In the genomic region with DNA sequence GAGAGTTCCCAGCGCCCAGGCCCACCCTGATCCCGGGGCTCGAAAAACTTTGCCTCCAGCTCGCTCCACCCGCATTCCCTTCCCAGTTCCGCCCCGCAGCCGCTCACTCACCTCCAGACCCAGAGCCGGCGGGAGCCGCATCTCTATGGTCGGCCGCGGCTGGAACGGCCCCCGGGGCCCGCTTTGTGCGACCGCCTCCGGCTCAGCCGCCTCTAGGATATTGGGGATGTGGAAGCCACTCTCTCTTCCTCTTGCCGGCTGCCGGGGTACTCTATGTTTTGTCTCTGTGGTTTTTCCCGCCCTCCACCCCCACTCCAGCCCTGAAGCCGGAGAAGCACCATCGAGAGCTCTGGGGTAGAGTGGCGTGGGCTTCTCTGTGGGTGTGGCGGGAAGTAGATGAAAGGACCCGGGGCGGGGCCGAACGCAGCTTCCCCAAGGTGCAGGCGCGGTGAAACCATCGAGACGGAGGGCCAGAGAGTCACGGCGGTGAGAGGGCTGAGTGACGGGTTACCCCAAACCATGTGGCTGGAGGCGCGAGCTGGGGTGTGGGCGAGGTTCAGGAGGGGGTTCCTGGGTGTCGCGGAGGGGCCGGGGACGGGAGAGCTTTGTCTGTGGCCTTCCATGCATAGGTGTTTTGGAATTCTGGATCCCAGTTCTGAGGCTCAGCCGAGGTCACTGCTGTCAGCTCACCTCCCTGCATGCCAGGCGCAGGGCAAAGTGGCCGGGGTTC, we compare ENCODE assay signal across 1 cellular context.
A peak's percentile ranks its signal among the peaks of the same experiment; 100 is the strongest.
TF ChIP-seq lines count a peak whose summit lies in the region.

A gene with protein sequence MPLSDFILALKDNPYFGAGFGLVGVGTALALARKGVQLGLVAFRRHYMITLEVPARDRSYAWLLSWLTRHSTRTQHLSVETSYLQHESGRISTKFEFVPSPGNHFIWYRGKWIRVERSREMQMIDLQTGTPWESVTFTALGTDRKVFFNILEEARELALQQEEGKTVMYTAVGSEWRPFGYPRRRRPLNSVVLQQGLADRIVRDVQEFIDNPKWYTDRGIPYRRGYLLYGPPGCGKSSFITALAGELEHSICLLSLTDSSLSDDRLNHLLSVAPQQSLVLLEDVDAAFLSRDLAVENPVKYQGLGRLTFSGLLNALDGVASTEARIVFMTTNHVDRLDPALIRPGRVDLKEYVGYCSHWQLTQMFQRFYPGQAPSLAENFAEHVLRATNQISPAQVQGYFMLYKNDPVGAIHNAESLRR (plus strand): TSS at position 426 of the 730 bp plus-strand sequence. CDS start 1,305 bp downstream, outside the sequence.
A gene with protein sequence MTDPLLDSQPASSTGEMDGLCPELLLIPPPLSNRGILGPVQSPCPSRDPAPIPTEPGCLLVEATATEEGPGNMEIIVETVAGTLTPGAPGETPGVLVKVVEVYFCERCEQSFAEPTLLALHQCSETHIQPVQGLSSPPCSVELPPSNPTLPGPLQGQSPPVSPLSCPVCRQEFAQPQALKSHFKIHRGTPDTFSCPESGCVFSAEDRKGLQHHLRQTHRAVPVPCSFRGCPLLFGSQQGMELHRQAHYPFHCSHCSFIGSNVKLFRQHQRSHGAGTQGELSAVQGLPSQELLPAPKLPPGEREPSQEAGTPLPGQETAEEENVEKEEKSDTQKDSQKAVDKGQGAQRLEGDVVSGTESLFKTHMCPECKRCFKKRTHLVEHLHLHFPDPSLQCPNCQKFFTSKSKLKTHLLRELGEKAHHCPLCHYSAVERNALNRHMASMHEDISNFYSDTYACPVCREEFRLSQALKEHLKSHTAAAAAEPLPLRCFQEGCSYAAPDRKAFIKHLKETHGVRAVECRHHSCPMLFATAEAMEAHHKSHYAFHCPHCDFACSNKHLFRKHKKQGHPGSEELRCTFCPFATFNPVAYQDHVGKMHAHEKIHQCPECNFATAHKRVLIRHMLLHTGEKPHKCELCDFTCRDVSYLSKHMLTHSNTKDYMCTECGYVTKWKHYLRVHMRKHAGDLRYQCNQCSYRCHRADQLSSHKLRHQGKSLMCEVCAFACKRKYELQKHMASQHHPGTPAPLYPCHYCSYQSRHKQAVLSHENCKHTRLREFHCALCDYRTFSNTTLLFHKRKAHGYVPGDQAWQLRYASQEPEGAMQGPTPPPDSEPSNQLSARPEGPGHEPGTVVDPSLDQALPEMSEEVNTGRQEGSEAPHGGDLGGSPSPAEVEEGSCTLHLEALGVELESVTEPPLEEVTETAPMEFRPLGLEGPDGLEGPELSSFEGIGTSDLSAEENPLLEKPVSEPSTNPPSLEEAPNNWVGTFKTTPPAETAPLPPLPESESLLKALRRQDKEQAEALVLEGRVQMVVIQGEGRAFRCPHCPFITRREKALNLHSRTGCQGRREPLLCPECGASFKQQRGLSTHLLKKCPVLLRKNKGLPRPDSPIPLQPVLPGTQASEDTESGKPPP (N-terminal part only) (minus strand): TSS at position 366 of the 730 bp plus-strand sequence. CDS start 3,194 bp downstream, outside the sequence.

TF ChIP-seq in HepG2, 621 proteins besides CTCF, POLR2A, EP300 and RAD21 (continued from another document and continues in another):
- TF ChIP-seq, protein P1, sequence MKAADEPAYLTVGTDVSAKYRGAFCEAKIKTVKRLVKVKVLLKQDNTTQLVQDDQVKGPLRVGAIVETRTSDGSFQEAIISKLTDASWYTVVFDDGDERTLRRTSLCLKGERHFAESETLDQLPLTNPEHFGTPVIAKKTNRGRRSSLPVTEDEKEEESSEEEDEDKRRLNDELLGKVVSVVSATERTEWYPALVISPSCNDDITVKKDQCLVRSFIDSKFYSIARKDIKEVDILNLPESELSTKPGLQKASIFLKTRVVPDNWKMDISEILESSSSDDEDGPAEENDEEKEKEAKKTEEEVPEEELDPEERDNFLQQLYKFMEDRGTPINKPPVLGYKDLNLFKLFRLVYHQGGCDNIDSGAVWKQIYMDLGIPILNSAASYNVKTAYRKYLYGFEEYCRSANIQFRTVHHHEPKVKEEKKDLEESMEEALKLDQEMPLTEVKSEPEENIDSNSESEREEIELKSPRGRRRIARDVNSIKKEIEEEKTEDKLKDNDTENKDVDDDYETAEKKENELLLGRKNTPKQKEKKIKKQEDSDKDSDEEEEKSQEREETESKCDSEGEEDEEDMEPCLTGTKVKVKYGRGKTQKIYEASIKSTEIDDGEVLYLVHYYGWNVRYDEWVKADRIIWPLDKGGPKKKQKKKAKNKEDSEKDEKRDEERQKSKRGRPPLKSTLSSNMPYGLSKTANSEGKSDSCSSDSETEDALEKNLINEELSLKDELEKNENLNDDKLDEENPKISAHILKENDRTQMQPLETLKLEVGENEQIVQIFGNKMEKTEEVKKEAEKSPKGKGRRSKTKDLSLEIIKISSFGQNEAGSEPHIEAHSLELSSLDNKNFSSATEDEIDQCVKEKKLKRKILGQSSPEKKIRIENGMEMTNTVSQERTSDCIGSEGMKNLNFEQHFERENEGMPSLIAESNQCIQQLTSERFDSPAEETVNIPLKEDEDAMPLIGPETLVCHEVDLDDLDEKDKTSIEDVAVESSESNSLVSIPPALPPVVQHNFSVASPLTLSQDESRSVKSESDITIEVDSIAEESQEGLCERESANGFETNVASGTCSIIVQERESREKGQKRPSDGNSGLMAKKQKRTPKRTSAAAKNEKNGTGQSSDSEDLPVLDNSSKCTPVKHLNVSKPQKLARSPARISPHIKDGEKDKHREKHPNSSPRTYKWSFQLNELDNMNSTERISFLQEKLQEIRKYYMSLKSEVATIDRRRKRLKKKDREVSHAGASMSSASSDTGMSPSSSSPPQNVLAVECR (CRISPR knock-in tag; IDR thresholded peaks at IDR 0.05; ENCODE audit: borderline replicate concordance), result peak; percentile 98
- TF ChIP-seq FOXO1 (CRISPR knock-in tag; IDR thresholded peaks at IDR 0.05) (peak; percentile 7; the same call in 1 of the 2 replicates), ZNF672 (CRISPR knock-in tag; IDR thresholded peaks at IDR 0.05) (no peak), KDM4B (CRISPR knock-in tag; IDR thresholded peaks at IDR 0.05) (no peak; the same call in 1 of the 2 replicates), ZSCAN9 (CRISPR knock-in tag; IDR thresholded peaks at IDR 0.05; ENCODE audit: borderline replicate concordance) (peak; percentile 83), KDM1A (CRISPR knock-in tag; IDR thresholded peaks at IDR 0.05) (no peak; the same call in 1 of the 2 replicates), ZFY (CRISPR knock-in tag; IDR thresholded peaks at IDR 0.05) (peak; percentile 84), JDP2 (CRISPR knock-in tag; IDR thresholded peaks at IDR 0.05; ENCODE audit: borderline replicate concordance) (no peak), RFX5 (IDR thresholded peaks at IDR 0.05; ENCODE audit: low read depth, low read length) (no peak), ZNF773 (CRISPR knock-in tag; IDR thresholded peaks at IDR 0.05; ENCODE audit: borderline replicate concordance) (no peak), ZNF281 (CRISPR knock-in tag; IDR thresholded peaks at IDR 0.05; ENCODE audit: borderline replicate concordance) (peak; percentile 39; the same call in 1 of the 2 replicates), ZNF274 (CRISPR knock-in tag; IDR thresholded peaks at IDR 0.05) (peak; percentile 80), ZNF253 (CRISPR knock-in tag; IDR thresholded peaks at IDR 0.05; ENCODE audit: borderline replicate concordance) (no peak), ZNF781 (CRISPR knock-in tag; IDR thresholded peaks at IDR 0.05; ENCODE audit: borderline replicate concordance, not compliant biosample characterization) (no peak), GABPB1 (CRISPR knock-in tag; IDR thresholded peaks at IDR 0.05) (peak; percentile 95), MAX (IDR thresholded peaks at IDR 0.05) (peak; percentile 99), DNMT3B (CRISPR knock-in tag; conservative IDR thresholded peaks at IDR 0.05) (no peak), FIP1L1 (IDR thresholded peaks at IDR 0.05; ENCODE audit: borderline replicate concordance, insufficient read depth, low read depth, low read length) (no peak; the same call in 1 of the 2 replicates), ZMYM3 (CRISPR knock-in tag; IDR thresholded peaks at IDR 0.05) (no peak), ZFYVE20 (CRISPR knock-in tag; IDR thresholded peaks at IDR 0.05; ENCODE audit: borderline replicate concordance, low read depth) (no peak), ASH2L (IDR thresholded peaks at IDR 0.05; ENCODE audit: insufficient read length, low read depth, low read length) (peak; percentile 93), NR2F6 (IDR thresholded peaks at IDR 0.05) (0 out of 2 replicates have a peak, but pooled peaks have one; percentile 21), NR2F6 (CRISPR knock-in tag; IDR thresholded peaks at IDR 0.05) (no peak; the same call in 1 of the 2 replicates)
- TF ChIP-seq, protein P2, sequence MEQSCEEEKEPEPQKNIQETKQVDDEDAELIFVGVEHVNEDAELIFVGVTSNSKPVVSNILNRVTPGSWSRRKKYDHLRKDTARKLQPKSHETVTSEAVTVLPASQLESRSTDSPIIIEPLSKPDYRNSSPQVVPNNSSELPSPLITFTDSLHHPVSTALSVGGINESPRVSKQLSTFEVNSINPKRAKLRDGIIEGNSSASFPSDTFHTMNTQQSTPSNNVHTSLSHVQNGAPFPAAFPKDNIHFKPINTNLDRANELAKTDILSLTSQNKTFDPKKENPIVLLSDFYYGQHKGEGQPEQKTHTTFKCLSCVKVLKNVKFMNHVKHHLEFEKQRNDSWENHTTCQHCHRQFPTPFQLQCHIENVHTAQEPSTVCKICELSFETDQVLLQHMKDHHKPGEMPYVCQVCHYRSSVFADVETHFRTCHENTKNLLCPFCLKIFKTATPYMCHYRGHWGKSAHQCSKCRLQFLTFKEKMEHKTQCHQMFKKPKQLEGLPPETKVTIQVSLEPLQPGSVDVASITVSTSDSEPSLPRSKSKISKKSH (CRISPR knock-in tag; IDR thresholded peaks at IDR 0.05; ENCODE audit: borderline replicate concordance), result 0 out of 2 replicates have a peak, but pooled peaks have one; percentile 58
- TF ChIP-seq, protein P3, sequence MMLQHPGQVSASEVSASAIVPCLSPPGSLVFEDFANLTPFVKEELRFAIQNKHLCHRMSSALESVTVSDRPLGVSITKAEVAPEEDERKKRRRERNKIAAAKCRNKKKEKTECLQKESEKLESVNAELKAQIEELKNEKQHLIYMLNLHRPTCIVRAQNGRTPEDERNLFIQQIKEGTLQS (CRISPR knock-in tag; IDR thresholded peaks at IDR 0.05), result 0 out of 2 replicates have a peak, but pooled peaks have one; percentile 8
- TF ChIP-seq, protein P4, sequence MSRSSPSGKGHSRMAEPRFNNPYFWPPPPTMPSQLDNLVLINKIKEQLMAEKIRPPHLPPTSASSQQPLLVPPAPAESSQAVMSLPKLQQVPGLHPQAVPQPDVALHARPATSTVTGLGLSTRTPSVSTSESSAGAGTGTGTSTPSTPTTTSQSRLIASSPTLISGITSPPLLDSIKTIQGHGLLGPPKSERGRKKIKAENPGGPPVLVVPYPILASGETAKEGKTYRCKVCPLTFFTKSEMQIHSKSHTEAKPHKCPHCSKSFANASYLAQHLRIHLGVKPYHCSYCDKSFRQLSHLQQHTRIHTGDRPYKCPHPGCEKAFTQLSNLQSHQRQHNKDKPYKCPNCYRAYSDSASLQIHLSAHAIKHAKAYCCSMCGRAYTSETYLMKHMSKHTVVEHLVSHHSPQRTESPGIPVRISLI (CRISPR knock-in tag; IDR thresholded peaks at IDR 0.05; ENCODE audit: borderline replicate concordance), result peak; percentile 39; the same call in 1 of the 2 replicates
- TF ChIP-seq, protein P5, sequence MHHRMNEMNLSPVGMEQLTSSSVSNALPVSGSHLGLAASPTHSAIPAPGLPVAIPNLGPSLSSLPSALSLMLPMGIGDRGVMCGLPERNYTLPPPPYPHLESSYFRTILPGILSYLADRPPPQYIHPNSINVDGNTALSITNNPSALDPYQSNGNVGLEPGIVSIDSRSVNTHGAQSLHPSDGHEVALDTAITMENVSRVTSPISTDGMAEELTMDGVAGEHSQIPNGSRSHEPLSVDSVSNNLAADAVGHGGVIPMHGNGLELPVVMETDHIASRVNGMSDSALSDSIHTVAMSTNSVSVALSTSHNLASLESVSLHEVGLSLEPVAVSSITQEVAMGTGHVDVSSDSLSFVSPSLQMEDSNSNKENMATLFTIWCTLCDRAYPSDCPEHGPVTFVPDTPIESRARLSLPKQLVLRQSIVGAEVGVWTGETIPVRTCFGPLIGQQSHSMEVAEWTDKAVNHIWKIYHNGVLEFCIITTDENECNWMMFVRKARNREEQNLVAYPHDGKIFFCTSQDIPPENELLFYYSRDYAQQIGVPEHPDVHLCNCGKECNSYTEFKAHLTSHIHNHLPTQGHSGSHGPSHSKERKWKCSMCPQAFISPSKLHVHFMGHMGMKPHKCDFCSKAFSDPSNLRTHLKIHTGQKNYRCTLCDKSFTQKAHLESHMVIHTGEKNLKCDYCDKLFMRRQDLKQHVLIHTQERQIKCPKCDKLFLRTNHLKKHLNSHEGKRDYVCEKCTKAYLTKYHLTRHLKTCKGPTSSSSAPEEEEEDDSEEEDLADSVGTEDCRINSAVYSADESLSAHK (CRISPR knock-in tag; IDR thresholded peaks at IDR 0.05; ENCODE audit: borderline replicate concordance), result no peak
- TF ChIP-seq, protein P6, sequence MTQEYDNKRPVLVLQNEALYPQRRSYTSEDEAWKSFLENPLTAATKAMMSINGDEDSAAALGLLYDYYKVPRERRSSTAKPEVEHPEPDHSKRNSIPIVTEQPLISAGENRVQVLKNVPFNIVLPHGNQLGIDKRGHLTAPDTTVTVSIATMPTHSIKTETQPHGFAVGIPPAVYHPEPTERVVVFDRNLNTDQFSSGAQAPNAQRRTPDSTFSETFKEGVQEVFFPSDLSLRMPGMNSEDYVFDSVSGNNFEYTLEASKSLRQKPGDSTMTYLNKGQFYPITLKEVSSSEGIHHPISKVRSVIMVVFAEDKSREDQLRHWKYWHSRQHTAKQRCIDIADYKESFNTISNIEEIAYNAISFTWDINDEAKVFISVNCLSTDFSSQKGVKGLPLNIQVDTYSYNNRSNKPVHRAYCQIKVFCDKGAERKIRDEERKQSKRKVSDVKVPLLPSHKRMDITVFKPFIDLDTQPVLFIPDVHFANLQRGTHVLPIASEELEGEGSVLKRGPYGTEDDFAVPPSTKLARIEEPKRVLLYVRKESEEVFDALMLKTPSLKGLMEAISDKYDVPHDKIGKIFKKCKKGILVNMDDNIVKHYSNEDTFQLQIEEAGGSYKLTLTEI (CRISPR knock-in tag; conservative IDR thresholded peaks at IDR 0.05), result no peak
